14 cellular contexts compared by ENCODE assay signal in genomic region chr14:99571303-99571986, GRCh38. TPM values are rescaled to one million over a fixed set of nuclear protein-coding genes. Genes with fewer than 3 reads are reported as not detected.
DNase-seq lines count a peak whose midpoint lies in the region; ATAC-seq and TF ChIP-seq lines count a peak whose summit lies in the region.
"Had no signal": no experiment of that assay in that cellular context is flagged by ENCODE, and none has a peak within 500 bp of the region (broad histone marks: within the 10 kb centered on the region; RNA-seq: fewer than 3 reads in every experiment).

No MANE protein-coding gene starts in this region.

- H3K4me1 ChIP-seq in breast epithelium (peaks cover 13 to 43% of the 10 kb centered on the region in 2 donors), lower lobe of right lung (peaks cover 80% of the 10 kb centered on the region)

- H3K27ac ChIP-seq in breast epithelium (peak overlapping the region; percentile 72 to 74), RWPE1 (peak overlapping the region; percentile 95), lower lobe of right lung (peak overlapping the region; percentile 36)

- no TSS peak for BruUV-seq in MCF 10A (replicated peaks; lab: Mats Ljungman, UMichigan)

- H3K27me3 ChIP-seq in breast epithelium (no peaks in the 10 kb centered on the region), lower lobe of right lung (ENCODE audit: low read depth) (no peaks in the 10 kb centered on the region)

- H3K9me3 Mint-ChIP-seq in MCF 10A (ENCODE audit: unreplicated experiment) = no peaks in the 10 kb centered on the region
- H3K9me3 Mint-ChIP-seq in type B pancreatic cell = no peaks in the 10 kb centered on the region
- H3K9me3 Mint-ChIP-seq: activated naive CD8-positive, alpha-beta T cell treated with anti-CD3 and anti-CD28 coated beads, Interleukin-2, amount 10 ng/mL, durations not matched to agents 7 days and 5 days; naive B cell had no signal

- no peaks in the 10 kb centered on the region for H3K27me3 Mint-ChIP-seq in MCF 10A (ENCODE audit: insufficient read depth, unreplicated experiment)
- H3K27me3 Mint-ChIP-seq in type B pancreatic cell = no peaks in the 10 kb centered on the region
- H3K27me3 Mint-ChIP-seq: activated naive CD8-positive, alpha-beta T cell treated with anti-CD3 and anti-CD28 coated beads, Interleukin-2, amount 10 ng/mL, durations not matched to agents 7 days and 5 days; naive B cell had no signal

- H3K9me3 ChIP-seq in breast epithelium (no peaks in the 10 kb centered on the region), lower lobe of right lung (no peaks in the 10 kb centered on the region)

- CTCF ChIA-PET in MCF 10A (lab: Yijun Ruan, JAX) (interaction anchor here (0.6 to 1.5 kb wide), 3 partner anchors 9 to 386 kb away, joined by 3 to 6 read pairs (median 4); no protein-coding TSS in a partner anchor), RWPE1 (lab: Yijun Ruan, JAX) (interaction anchor here (0.9 kb wide), 1 partner anchor 9 kb away, joined by 3 read pairs; no protein-coding TSS in a partner anchor)

- ATAC-seq in lower lobe of right lung = no peak

- intact Hi-C loops in breast epithelium (cut with DNase I; ENCODE audit: low total_unique reads) = no loop called here
- intact Hi-C loops in MCF 10A (cut with micrococcal nuclease) = no loop called here
- intact Hi-C loops in lower lobe of right lung (cut with DNase I) = no loop called here

- H3K4me3 Mint-ChIP-seq in MCF 10A (ENCODE audit: unreplicated experiment) (no peak overlapping the region), type B pancreatic cell (peak overlapping the region; percentile 72)
- H3K4me3 Mint-ChIP-seq: activated naive CD8-positive, alpha-beta T cell treated with anti-CD3 and anti-CD28 coated beads, Interleukin-2, amount 10 ng/mL, durations not matched to agents 7 days and 5 days; naive B cell had no signal

- H3K27ac Mint-ChIP-seq in MCF 10A (ENCODE audit: low read depth, unreplicated experiment) (no peak overlapping the region), type B pancreatic cell (peak overlapping the region; percentile 82)
- H3K27ac Mint-ChIP-seq: activated naive CD8-positive, alpha-beta T cell treated with anti-CD3 and anti-CD28 coated beads, Interleukin-2, amount 10 ng/mL, durations not matched to agents 7 days and 5 days had no signal

- POLR2A ChIA-PET in MCF 10A (lab: Yijun Ruan, JAX) = interaction anchor here (1.1 to 5.2 kb wide), 2 partner anchors 32 to 89 kb away, joined by 3 to 57 read pairs; partner anchors contain the start of gene CCDC85C
- POLR2A ChIA-PET in RWPE1 (lab: Yijun Ruan, JAX; ENCODE audit: low non-redundant PET) = no interaction called here

- TF ChIP-seq CTCF in breast epithelium (IDR thresholded peaks at IDR 0.05) (no peak), MCF 10A (IDR thresholded peaks at IDR 0.05; ENCODE audit: unreplicated experiment) (no peak), RWPE1 (conservative IDR thresholded peaks at IDR 0.05; ENCODE audit: low read depth) (no peak), lower lobe of right lung (IDR thresholded peaks at IDR 0.05) (no peak), type B pancreatic cell (conservative IDR thresholded peaks at IDR 0.05) (no peak)

- H3K4me1 Mint-ChIP-seq in MCF 10A (ENCODE audit: insufficient read depth, unreplicated experiment) (peaks cover 36% of the 10 kb centered on the region), type B pancreatic cell (ENCODE audit: unreplicated experiment) (peaks cover 73% of the 10 kb centered on the region)

- DNase-seq in breast epithelium (ENCODE audit: low spot score in 2 of 2) (no peak), MCF 10A (ENCODE audit: unreplicated experiment) (no peak), RWPE1 (ENCODE audit: low spot score) (no peak), lower lobe of right lung (no peak), type B pancreatic cell (ENCODE audit: extremely low spot score, unreplicated experiment) (no peak), COLO829 (ENCODE audit: low spot score) (no peak), epidermal melanocyte (ENCODE audit: insufficient read length, low spot score) (no peak), AML-193 (lab: John Stamatoyannopoulos, UW) (no peak)
- DNase-seq: activated CD8-positive, alpha-beta memory T cell treated with anti-CD3 and anti-CD28 coated beads for 24 hours; activated naive CD8-positive, alpha-beta T cell treated with anti-CD3 and anti-CD28 coated beads, Interleukin-2, amount 10 ng/mL, durations not matched to agents 7 days and 5 days; Kasumi-1; naive B cell; stimulated activated CD4-positive, alpha-beta T cell treated with anti-CD3 and anti-CD28 coated beads, Interleukin-15, amount 100 ng/mL, for 24 hours; T-helper 2 cell had no signal

- H3K4me3 ChIP-seq in breast epithelium = no peak overlapping the region
- no peak overlapping the region for H3K4me3 ChIP-seq in lower lobe of right lung

- H3K36me3 Mint-ChIP-seq in MCF 10A (ENCODE audit: insufficient read depth, unreplicated experiment) (no peaks in the 10 kb centered on the region), type B pancreatic cell (no peaks in the 10 kb centered on the region)
- H3K36me3 Mint-ChIP-seq: activated naive CD8-positive, alpha-beta T cell treated with anti-CD3 and anti-CD28 coated beads, Interleukin-2, amount 10 ng/mL, durations not matched to agents 7 days and 5 days; naive B cell had no signal

- H3K36me3 ChIP-seq in breast epithelium (no peaks in the 10 kb centered on the region), lower lobe of right lung (no peaks in the 10 kb centered on the region)

- no peak for TF ChIP-seq POLR2A in breast epithelium (IDR thresholded peaks at IDR 0.05)

RNA-seq across cellular contexts. Expression of gene CCDC85C, which starts 32.6 kb away (rescaled TPM):
- total RNA-seq in breast epithelium = 1 to 10 TPM; 1.3 to 8.3 (median 4.3) TPM
- 19.1 and 29.9 TPM in 2 replicates for total RNA-seq in MCF 10A (2022)
- 15.3 TPM for total RNA-seq in lower lobe of right lung
- 49.1 and 83.8 TPM in 2 replicates for total RNA-seq in type B pancreatic cell (ENCODE audit: low replicate concordance)

Comparison
In these comparisons a context has a peak if more than half of its experiments do, and no peak if none do; other contexts are left out.
1. H3K27ac ChIP-seq: peak in every context shown above with its lines; median percentile 95 in RWPE1; 73 in breast epithelium; 36 in lower lobe of right lung.